In the genomic region with DNA sequence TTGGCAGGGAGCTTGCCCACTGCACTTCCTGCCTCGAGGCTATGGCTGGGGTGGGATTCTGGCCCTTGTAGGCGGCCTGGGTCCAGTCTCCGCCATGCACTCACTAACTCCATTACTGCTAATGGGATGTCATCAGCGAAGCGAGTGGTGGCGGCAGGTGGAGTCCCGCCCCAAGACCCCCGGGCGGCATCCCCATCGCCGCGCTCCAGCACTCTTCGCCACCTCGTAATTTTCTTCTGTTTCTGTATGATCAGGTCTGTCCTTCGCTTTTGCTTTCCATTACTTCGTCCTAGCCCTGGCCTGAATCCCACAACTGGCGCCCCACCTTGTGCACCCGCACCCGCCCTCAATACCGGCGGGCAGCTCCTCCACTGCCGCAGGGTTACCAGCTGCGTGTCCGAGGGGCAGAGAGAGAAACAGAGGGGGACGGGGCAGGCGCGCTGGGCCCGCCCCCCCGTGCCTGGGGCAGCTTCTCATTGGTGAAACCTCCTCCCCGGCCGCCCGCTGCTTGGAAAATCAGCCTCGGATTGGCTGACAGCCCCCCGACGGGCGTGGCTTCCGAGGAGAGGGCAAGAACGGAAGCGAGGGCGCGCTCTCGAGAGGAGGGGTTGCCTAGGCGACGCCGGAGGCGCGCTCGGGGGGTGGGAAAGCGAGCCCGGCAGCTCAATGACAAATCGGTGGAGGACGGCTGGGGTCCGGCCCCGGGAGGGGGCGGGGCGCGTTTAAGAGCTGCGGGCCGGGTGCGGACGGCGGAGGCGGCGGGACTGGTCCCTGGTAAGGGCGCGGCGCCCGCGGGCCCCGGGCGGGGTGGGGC, we compare ENCODE assay signal across 8 cellular contexts. TPM values are rescaled to one million over a fixed set of nuclear protein-coding genes. Genes with fewer than 3 reads are reported as not detected.
A peak's percentile ranks its signal among the peaks of the same experiment; 100 is the strongest.
DNase-seq lines count a peak whose midpoint lies in the region; ATAC-seq and TF ChIP-seq lines count a peak whose summit lies in the region.

A gene with protein sequence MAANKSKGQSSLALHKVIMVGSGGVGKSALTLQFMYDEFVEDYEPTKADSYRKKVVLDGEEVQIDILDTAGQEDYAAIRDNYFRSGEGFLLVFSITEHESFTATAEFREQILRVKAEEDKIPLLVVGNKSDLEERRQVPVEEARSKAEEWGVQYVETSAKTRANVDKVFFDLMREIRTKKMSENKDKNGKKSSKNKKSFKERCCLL (plus strand): TSS at position 646 of the 814 bp plus-strand sequence. CDS start 25,813 bp downstream, outside the sequence.

- peaks cover 36% of the 10 kb centered on the region for H4K20me1 ChIP-seq in osteoblast (ENCODE audit: insufficient read depth, low read length)

- H3K36me3 ChIP-seq in osteoblast (ENCODE audit: insufficient read depth, low read length) = no peaks in the 10 kb centered on the region
- H3K36me3 ChIP-seq in thoracic aorta = no peaks in the 10 kb centered on the region

- peak; percentile 93 for ATAC-seq in HG02623 (IDR thresholded peaks at IDR 0.05; ENCODE audit: unreplicated experiment)
- peak; percentile 96 for ATAC-seq in thoracic aorta (ENCODE audit: insufficient number of reproducible peaks, low FRiP score, low read depth)

- peak within 1 kb of the TSS; percentile 97 for H3K4me2 ChIP-seq in osteoblast (ENCODE audit: insufficient read depth, low read length)

- DNase-seq in GM10248 (ENCODE audit: extremely low spot score) (peak; percentile 99), NCI-H1105 (lab: John Stamatoyannopoulos, UW) (peak; percentile 96), SKM-1 treated with dmso at 0.1 percent for 144 hours (lab: John Stamatoyannopoulos, UW; ENCODE audit: unreplicated experiment) (peak; percentile 97), glomerular visceral epithelial cell (ENCODE audit: extremely low spot score) (peak; percentile 99), osteoblast (ENCODE audit: insufficient read length, low spot score, missing footprints) (peak; percentile 100), thoracic aorta (ENCODE audit: low spot score) (peak; percentile 99)

- CTCF ChIA-PET in GM10248 (lab: Yijun Ruan, JAX) = interaction anchor here (0.7 to 7.0 kb wide), 13 partner anchors 9 to 61 kb away, joined by 3 to 43 read pairs (median 5); no protein-coding TSS in a partner anchor

- peaks cover 6% of the 10 kb centered on the region for H3K36me3 Mint-ChIP-seq in activated naive CD8-positive, alpha-beta T cell

- H3K27ac ChIP-seq in osteoblast (ENCODE audit: low read depth, low read length) = peak within 1 kb of the TSS; percentile 71
- H3K27ac ChIP-seq in thoracic aorta = peak within 1 kb of the TSS; percentile 72 to 81

- H2AFZ ChIP-seq in osteoblast (ENCODE audit: low read length) = peak within 1 kb of the TSS; percentile 93

- H3K9me3 ChIP-seq in osteoblast (ENCODE audit: low read depth, low read length) (no peaks in the 10 kb centered on the region), thoracic aorta (no peaks in the 10 kb centered on the region)

- H3K4me3 Mint-ChIP-seq in activated naive CD8-positive, alpha-beta T cell = peak within 1 kb of the TSS; percentile 99

- no peaks in the 10 kb centered on the region for H3K27me3 Mint-ChIP-seq in activated naive CD8-positive, alpha-beta T cell

- peak within 1 kb of the TSS; percentile 91 for H3K27ac Mint-ChIP-seq in activated naive CD8-positive, alpha-beta T cell

- peaks cover 21% of the 10 kb centered on the region for H3K4me1 ChIP-seq in osteoblast (ENCODE audit: insufficient read depth, low read length)
- H3K4me1 ChIP-seq in thoracic aorta (ENCODE audit: control insufficient read depth in 1 of 2, low read depth in 2 of 2) = peaks cover 3 to 19% of the 10 kb centered on the region in 2 donors

- H3K27me3 ChIP-seq in osteoblast (ENCODE audit: insufficient read depth, low read length) = no peaks in the 10 kb centered on the region
- no peaks in the 10 kb centered on the region for H3K27me3 ChIP-seq in thoracic aorta (replicated peaks; ENCODE audit: insufficient read depth)

- H3K9me3 Mint-ChIP-seq in activated naive CD8-positive, alpha-beta T cell (ENCODE audit: low read depth) = no peaks in the 10 kb centered on the region

- H3K79me2 ChIP-seq in osteoblast (ENCODE audit: insufficient read depth, low read length) = peaks cover 46% of the 10 kb centered on the region

- POLR2A ChIA-PET in GM10248 (lab: Yijun Ruan, JAX) = interaction anchor here (0.9 kb wide), 1 partner anchor 16 kb away, joined by 5 read pairs; no protein-coding TSS in a partner anchor

- peak within 1 kb of the TSS; percentile 96 for H3K4me3 ChIP-seq in osteoblast (ENCODE audit: insufficient read depth, low read length)
- H3K4me3 ChIP-seq in thoracic aorta = peak within 1 kb of the TSS; percentile 94

- peaks cover 47% of the 10 kb centered on the region for H3K4me1 Mint-ChIP-seq in activated naive CD8-positive, alpha-beta T cell (ENCODE audit: low read depth)

- TF ChIP-seq CTCF in GM10248 (IDR thresholded peaks at IDR 0.05; ENCODE audit: control extremely low read depth, extremely low read depth, low read depth, missing control alignments) = no peak
- TF ChIP-seq CTCF in osteoblast (IDR thresholded peaks at IDR 0.05; ENCODE audit: extremely low read depth, low read depth, low read length) = no peak
- no peak for TF ChIP-seq CTCF in thoracic aorta (IDR thresholded peaks at IDR 0.05)

RNA-seq across cellular contexts. Expression of the gene that starts here (rescaled TPM):
- total RNA-seq in osteoblast = 48.5 and 48.6 TPM in 2 replicates
- 10 to 100 TPM; 21.9 to 50.2 TPM for total RNA-seq in thoracic aorta

Comparison
In these comparisons a context has a peak if more than half of its experiments do, and no peak if none do; other contexts are left out.
1. Peak in every context shown above with its lines: DNase-seq, ATAC-seq, H3K4me3 ChIP-seq and H3K27ac ChIP-seq.